In genomic region chr5:175842947-175843793, GRCh38 we compare ENCODE assay signal across 12 cellular contexts. TPM values are rescaled to one million over a fixed set of nuclear protein-coding genes. Genes with fewer than 3 reads are reported as not detected.
DNase-seq lines count a peak whose midpoint lies in the region; ATAC-seq and TF ChIP-seq lines count a peak whose summit lies in the region.
"Had no signal": no experiment of that assay in that cellular context is flagged by ENCODE, and none has a peak within 500 bp of the region (broad histone marks: within the 10 kb centered on the region; RNA-seq: fewer than 3 reads in every experiment).

No MANE protein-coding gene starts in this region.

- DNase-seq in MCF 10A (ENCODE audit: unreplicated experiment) (peak; percentile 71), breast epithelium (ENCODE audit: low spot score in 2 of 2) (no peak), SK-N-SH (peak; percentile 76), foreskin keratinocyte (peak; percentile 8 to 22), mucosa of gallbladder (ENCODE audit: low spot score) (no peak), T-helper 1 cell (no peak), spleen (no peak), posterior vena cava (ENCODE audit: low spot score) (no peak)
- DNase-seq: activated CD8-positive, alpha-beta T cell treated with anti-CD3 and anti-CD28 coated beads for 36 hours; AML-193; left colon; small intestine had no signal

- no peaks in the 10 kb centered on the region for H3K4me1 ChIP-seq in breast epithelium
- H3K4me1 ChIP-seq in SK-N-SH (ENCODE audit: control insufficient read depth in 1 of 2, insufficient read depth in 2 of 2, low read depth in 1 of 2, low read length in 1 of 2), result peaks cover 0 to 18% of the 10 kb centered on the region in 2 experiments; a peak in 1 of 4 replicates
- no peaks in the 10 kb centered on the region for H3K4me1 ChIP-seq in foreskin keratinocyte
- no peaks in the 10 kb centered on the region for H3K4me1 ChIP-seq in spleen

- H3K4me3 ChIP-seq in breast epithelium (no peak overlapping the region), SK-N-SH (ENCODE audit: low read depth in 2 of 2, low read length in 1 of 2) (no peak overlapping the region), spleen (no peak overlapping the region)

- H3K9me3 ChIP-seq in breast epithelium (peaks cover 0 to 8% of the 10 kb centered on the region in 2 donors), SK-N-SH (no peaks in the 10 kb centered on the region), spleen (peaks cover 0 to 14% (median 9%) of the 10 kb centered on the region in 8 donors)

- H3K27ac ChIP-seq in breast epithelium (no peak overlapping the region), SK-N-SH (ENCODE audit: low read depth in 2 of 2, low read length in 1 of 2) (peak overlapping the region in 1 of 2 experiments; percentile 73; a peak in 2 of 4 replicates), foreskin keratinocyte (no peak overlapping the region), spleen (no peak overlapping the region)

- intact Hi-C loops in MCF 10A (cut with micrococcal nuclease), result no loop called here
- intact Hi-C loops in breast epithelium (cut with DNase I; ENCODE audit: low total_unique reads), result no loop called here
- intact Hi-C loops in spleen (cut with DNase I; ENCODE audit: low total_unique reads), result no loop called here
- intact Hi-C loops in posterior vena cava (cut with DNase I), result no loop called here

- H3F3A ChIP-seq in SK-N-SH (replicated peaks; ENCODE audit: insufficient read depth), result no peaks in the 10 kb centered on the region

- POLR2A ChIA-PET in MCF 10A (lab: Yijun Ruan, JAX) (no interaction called here), SK-N-SH (lab: Yijun Ruan, JAX) (no interaction called here)

- no peaks in the 10 kb centered on the region for H3K36me3 Mint-ChIP-seq in MCF 10A (ENCODE audit: insufficient read depth, unreplicated experiment)

- TF ChIP-seq CTCF in MCF 10A (IDR thresholded peaks at IDR 0.05; ENCODE audit: unreplicated experiment), result no peak
- no peak for TF ChIP-seq CTCF in breast epithelium (IDR thresholded peaks at IDR 0.05)
- TF ChIP-seq CTCF in SK-N-SH (IDR thresholded peaks at IDR 0.05), result no peak
- no peak for TF ChIP-seq CTCF in foreskin keratinocyte (conservative IDR thresholded peaks at IDR 0.05)
- TF ChIP-seq CTCF in spleen (IDR thresholded peaks at IDR 0.05 in 8 of 11, conservative IDR thresholded peaks at IDR 0.05 in 3 of 11), result no peak

- H3K27me3 ChIP-seq in breast epithelium, result peaks cover 0 to 6% of the 10 kb centered on the region in 2 donors
- H3K27me3 ChIP-seq in SK-N-SH (ENCODE audit: insufficient read depth), result no peaks in the 10 kb centered on the region
- no peaks in the 10 kb centered on the region for H3K27me3 ChIP-seq in foreskin keratinocyte
- peaks cover 0 to 30% (median 0%) of the 10 kb centered on the region in 7 donors for H3K27me3 ChIP-seq in spleen (replicated peaks in 1 of 7)

- no peaks in the 10 kb centered on the region for H3K9me2 ChIP-seq in SK-N-SH

- TF ChIP-seq EP300 in SK-N-SH (IDR thresholded peaks at IDR 0.05; ENCODE audit: borderline replicate concordance in 1 of 2, low read depth in 1 of 2, low read length in 1 of 2), result no peak

- TF ChIP-seq POLR2A in breast epithelium (IDR thresholded peaks at IDR 0.05) (no peak), spleen (IDR thresholded peaks at IDR 0.05) (no peak)

- H4K20me1 ChIP-seq in SK-N-SH (ENCODE audit: insufficient read depth), result no peaks in the 10 kb centered on the region

- peaks cover 10% of the 10 kb centered on the region for H3K4me1 Mint-ChIP-seq in MCF 10A (ENCODE audit: insufficient read depth, unreplicated experiment)

- H3K79me2 ChIP-seq in SK-N-SH (ENCODE audit: insufficient read depth), result no peaks in the 10 kb centered on the region

- H3K36me3 ChIP-seq in breast epithelium, result no peaks in the 10 kb centered on the region
- H3K36me3 ChIP-seq in SK-N-SH (replicated peaks in 1 of 2; ENCODE audit: control insufficient read depth in 1 of 2, insufficient read depth in 2 of 2, low read length in 1 of 2), result no peaks in the 10 kb centered on the region
- no peaks in the 10 kb centered on the region for H3K36me3 ChIP-seq in spleen

- H3K9ac ChIP-seq in SK-N-SH, result no peak overlapping the region

- H3K4me3 Mint-ChIP-seq in MCF 10A (ENCODE audit: unreplicated experiment), result no peak overlapping the region
- H3K4me3 Mint-ChIP-seq: activated CD8-positive, alpha-beta T cell treated with anti-CD3 and anti-CD28 coated beads for 36 hours had no signal

- H2AFZ ChIP-seq in SK-N-SH (ENCODE audit: low read depth), result no peak overlapping the region

- H3K27me3 Mint-ChIP-seq in MCF 10A (ENCODE audit: insufficient read depth, unreplicated experiment), result peaks cover 10% of the 10 kb centered on the region
- H3K27me3 Mint-ChIP-seq: activated CD8-positive, alpha-beta T cell treated with anti-CD3 and anti-CD28 coated beads for 36 hours had no signal

- BruUV-seq in MCF 10A (replicated peaks; lab: Mats Ljungman, UMichigan), result no TSS peak

- no peak overlapping the region for H3K27ac Mint-ChIP-seq in MCF 10A (ENCODE audit: low read depth, unreplicated experiment)
- H3K27ac Mint-ChIP-seq: activated CD8-positive, alpha-beta T cell treated with anti-CD3 and anti-CD28 coated beads for 36 hours had no signal

- 69% methylated on average over 7 of the region's 13 CpGs for WGBS in SK-N-SH (ENCODE audit: low lambda C conversion rate)
- 61 to 70% (median 67%) methylated on average over 8 to 13 of the region's 13 CpGs for WGBS in spleen, 5 donors

- peak overlapping the region; percentile 26; the same call in 1 of the 2 replicates for H3K4me2 ChIP-seq in SK-N-SH

- H3K9me3 Mint-ChIP-seq in MCF 10A (ENCODE audit: unreplicated experiment), result no peaks in the 10 kb centered on the region

- TF ChIP-seq RAD21 in SK-N-SH (IDR thresholded peaks at IDR 0.05; ENCODE audit: low read length), result no peak

- CTCF ChIA-PET in MCF 10A (lab: Yijun Ruan, JAX) (no interaction called here), SK-N-SH (lab: Yijun Ruan, JAX) (interaction anchor here (0.6 to 2.4 kb wide), 2 partner anchors 113 to 309 kb away, joined by 3 to 7 read pairs; no protein-coding TSS in a partner anchor)

- peak; percentile 41 for ATAC-seq in foreskin keratinocyte
- ATAC-seq: activated CD8-positive, alpha-beta T cell treated with anti-CD3 and anti-CD28 coated beads for 36 hours; left colon had no signal

TF ChIP-seq in SK-N-SH, 30 proteins besides CTCF, POLR2A, EP300 and RAD21:
- no peak for TF ChIP-seq RCOR1 (IDR thresholded peaks at IDR 0.05; ENCODE audit: low read length)
- TF ChIP-seq EZH2phosphoT487 (IDR thresholded peaks at IDR 0.05; ENCODE audit: borderline replicate concordance, low read depth), result no peak
- TF ChIP-seq RXRA (IDR thresholded peaks at IDR 0.05; ENCODE audit: borderline replicate concordance, low read depth), result 0 out of 2 replicates have a peak, but pooled peaks have one; percentile 12
- TF ChIP-seq FOSL2 (IDR thresholded peaks at IDR 0.05; ENCODE audit: borderline replicate concordance, low read depth), result peak; percentile 71; the same call in 1 of the 2 replicates
- TF ChIP-seq CHD2 (IDR thresholded peaks at IDR 0.05; ENCODE audit: low read length, partially characterized antibody), result no peak
- TF ChIP-seq MXI1 (IDR thresholded peaks at IDR 0.05; ENCODE audit: low read depth, low read length), result no peak
- TF ChIP-seq NFIC (IDR thresholded peaks at IDR 0.05; ENCODE audit: borderline replicate concordance), result peak; percentile 49
- TF ChIP-seq, protein P1, sequence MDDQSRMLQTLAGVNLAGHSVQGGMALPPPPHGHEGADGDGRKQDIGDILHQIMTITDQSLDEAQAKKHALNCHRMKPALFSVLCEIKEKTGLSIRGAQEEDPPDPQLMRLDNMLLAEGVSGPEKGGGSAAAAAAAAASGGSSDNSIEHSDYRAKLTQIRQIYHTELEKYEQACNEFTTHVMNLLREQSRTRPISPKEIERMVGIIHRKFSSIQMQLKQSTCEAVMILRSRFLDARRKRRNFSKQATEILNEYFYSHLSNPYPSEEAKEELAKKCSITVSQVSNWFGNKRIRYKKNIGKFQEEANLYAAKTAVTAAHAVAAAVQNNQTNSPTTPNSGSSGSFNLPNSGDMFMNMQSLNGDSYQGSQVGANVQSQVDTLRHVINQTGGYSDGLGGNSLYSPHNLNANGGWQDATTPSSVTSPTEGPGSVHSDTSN (IDR thresholded peaks at IDR 0.05), result 0 out of 2 replicates have a peak, but pooled peaks have one; percentile 9
- peak; percentile 56 for TF ChIP-seq JUND (IDR thresholded peaks at IDR 0.05)
- TF ChIP-seq TCF12 (IDR thresholded peaks at IDR 0.05), result 0 out of 2 replicates have a peak, but pooled peaks have one; percentile 31

RNA-seq across cellular contexts. Expression of gene CPLX2, which starts 28.2 kb away (rescaled TPM):
- not detected in 2 replicates for total RNA-seq in MCF 10A (2022)
- total RNA-seq in breast epithelium, result not detected
- 0.23 and 0.34 TPM in 2 replicates for polyA plus RNA-seq in SK-N-SH (2012; rRNA removed)
- 0.35 and 0.76 TPM in 2 replicates for polyA plus RNA-seq in SK-N-SH (2012; cell fraction: cytosol; rRNA removed)
- 0.08 and 0.22 TPM in 2 replicates for polyA plus RNA-seq in SK-N-SH (2012; cell fraction: nucleus; rRNA removed)
- total RNA-seq in foreskin keratinocyte, result not detected in 2 replicates
- not detected in 2 replicates for polyA plus RNA-seq in foreskin keratinocyte
- total RNA-seq in mucosa of gallbladder, result 0.52 TPM
- not detected for total RNA-seq in spleen
- polyA plus RNA-seq in spleen, result under 1 TPM in 1 of 3 donors, not detected in 2; 0.10 TPM
- total RNA-seq in posterior vena cava, result not detected
- total RNA-seq: activated CD8-positive, alpha-beta T cell treated with anti-CD3 and anti-CD28 coated beads for 36 hours had no signal

Comparison
In these comparisons a context has a peak if more than half of its experiments do, and no peak if none do; other contexts are left out.
1. DNase-seq: peak in MCF 10A (single experiment), SK-N-SH (single experiment) and foreskin keratinocyte (2 of 2); none in breast epithelium (0 of 2), mucosa of gallbladder (single experiment), T-helper 1 cell (0 of 5), spleen (single experiment) and posterior vena cava (single experiment).